In genomic region chr10:28986856-28987255, GRCh38 we compare ENCODE assay signal across 17 cellular contexts.
A peak's percentile ranks its signal among the peaks of the same experiment; 100 is the strongest.
DNase-seq lines count a peak whose midpoint lies in the region; ATAC-seq, FAIRE-seq and TF ChIP-seq lines count a peak whose summit lies in the region.
"Had no signal": no experiment of that assay in that cellular context is flagged by ENCODE, and none has a peak within 500 bp of the region (broad histone marks: within the 10 kb centered on the region; RNA-seq: fewer than 3 reads in every experiment).

No MANE protein-coding gene starts in this region.

- peaks cover 6% of the 10 kb centered on the region for H3K27me3 Mint-ChIP-seq in nephron progenitor cell (ENCODE audit: low read depth, poor library complexity)

- BruUV-seq in IMR-90 (replicated peaks; lab: Mats Ljungman, UMichigan), result no TSS peak

- H2AK9ac ChIP-seq in IMR-90 (replicated peaks; ENCODE audit: low read depth, low read length, poor library complexity), result no peak overlapping the region

- TF ChIP-seq EP300 in A549 (IDR thresholded peaks at IDR 0.05), result no peak

- ATAC-seq in A549, result no peak
- ATAC-seq in IMR-90 (ENCODE audit: low read depth), result no peak
- ATAC-seq in stimulated activated effector memory CD8-positive, alpha-beta T cell treated with anti-CD3 and anti-CD28 coated beads, Interleukin-12 subunit alpha, Interleukin-12 subunit beta, amount 100 ng/mL, for 72 hours, result no peak
- no peak for ATAC-seq in GM18907 (IDR thresholded peaks at IDR 0.05; ENCODE audit: unreplicated experiment)
- ATAC-seq in GM21825 (IDR thresholded peaks at IDR 0.05; ENCODE audit: unreplicated experiment), result no peak
- ATAC-seq: GM12878, HCT116 had no signal

- no peak overlapping the region for H3K9ac ChIP-seq in IMR-90 (ENCODE audit: low read depth, low read length)

- no peaks in the 10 kb centered on the region for H3K36me3 Mint-ChIP-seq in nephron progenitor cell (ENCODE audit: low read depth)
- no peaks in the 10 kb centered on the region for H3K36me3 Mint-ChIP-seq in stimulated activated effector memory CD8-positive, alpha-beta T cell treated with anti-CD3 and anti-CD28 coated beads, Interleukin-12 subunit alpha, Interleukin-12 subunit beta, amount 100 ng/mL, for 72 hours

- no peak overlapping the region for H4K5ac ChIP-seq in IMR-90 (ENCODE audit: low read depth, low read length)

- no peak overlapping the region for H4K8ac ChIP-seq in IMR-90 (ENCODE audit: low read depth in 2 of 2, low read length in 2 of 2)

- FAIRE-seq in A549 (lab: Jason Lieb, UNC), result no peak
- FAIRE-seq: GM12878, GM18507, H54 had no signal

- peak overlapping the region; percentile 73 for H3K27ac Mint-ChIP-seq in nephron progenitor cell
- no peak overlapping the region for H3K27ac Mint-ChIP-seq in stimulated activated effector memory CD8-positive, alpha-beta T cell treated with anti-CD3 and anti-CD28 coated beads, Interleukin-12 subunit alpha, Interleukin-12 subunit beta, amount 100 ng/mL, for 72 hours
- H3K27ac Mint-ChIP-seq: CD4-positive, alpha-beta T cell had no signal

- H3K9me3 ChIP-seq in A549 (no peaks in the 10 kb centered on the region), IMR-90 (ENCODE audit: control insufficient read depth, insufficient read depth, low read length) (no peaks in the 10 kb centered on the region)

- in situ Hi-C loops in IMR-90 (cut with MboI; ENCODE audit: low sequenced_read_pairs), result loop anchor here (10.0 kb wide), 1 partner anchor 312 kb away; the partner anchor contains the start of gene BAMBI

- H3K4ac ChIP-seq in IMR-90 (ENCODE audit: low read depth, low read length), result peak overlapping the region; percentile 27; the same call in 1 of the 2 replicates

- H2BK20ac ChIP-seq in IMR-90 (ENCODE audit: low read depth, low read length), result no peak overlapping the region

- no peaks in the 10 kb centered on the region for H3K9me3 Mint-ChIP-seq in nephron progenitor cell
- H3K9me3 Mint-ChIP-seq in stimulated activated effector memory CD8-positive, alpha-beta T cell treated with anti-CD3 and anti-CD28 coated beads, Interleukin-12 subunit alpha, Interleukin-12 subunit beta, amount 100 ng/mL, for 72 hours, result no peaks in the 10 kb centered on the region
- H3K9me3 Mint-ChIP-seq: CD4-positive, alpha-beta T cell had no signal

- WGBS in A549 (ENCODE audit: missing lambda C conversion rate), result 100% methylated on average over 3 of the region's 3 CpGs
- 100% methylated on average over 1 of the region's 3 CpGs; no CpG with 5 or more reads in 1 of the 2 experiments for WGBS in IMR-90 (ENCODE audit: extremely low coverage in 2 of 2, insufficient read length in 1 of 2), 2 experiments

- H3K14ac ChIP-seq in IMR-90 (replicated peaks; ENCODE audit: low read depth, low read length), result no peak overlapping the region

- H3K4me1 Mint-ChIP-seq in nephron progenitor cell, result peaks cover 54% of the 10 kb centered on the region
- peaks cover 6% of the 10 kb centered on the region for H3K4me1 Mint-ChIP-seq in stimulated activated effector memory CD8-positive, alpha-beta T cell treated with anti-CD3 and anti-CD28 coated beads, Interleukin-12 subunit alpha, Interleukin-12 subunit beta, amount 100 ng/mL, for 72 hours

- H3K36me3 ChIP-seq in IMR-90 (ENCODE audit: control insufficient read depth, insufficient read depth, low read length), result no peaks in the 10 kb centered on the region

- CTCF ChIA-PET in A549 (lab: Yijun Ruan, JAX), result interaction anchor here (1.2 to 3.7 kb wide), 4 partner anchors 21 to 323 kb away, joined by 3 to 15 read pairs (median 5); partner anchors contain the start of gene BAMBI
- CTCF ChIA-PET in IMR-90 (lab: Yijun Ruan, JAX), result interaction anchor here (0.6 kb wide), 1 partner anchor 72 kb away, joined by 3 read pairs; no protein-coding TSS in a partner anchor

- TF ChIP-seq CTCF in A549 (IDR thresholded peaks at IDR 0.05), result no peak
- TF ChIP-seq CTCF in IMR-90 (conservative IDR thresholded peaks at IDR 0.05; ENCODE audit: low read depth, low read length), result no peak
- no peak for TF ChIP-seq CTCF in nephron progenitor cell (IDR thresholded peaks at IDR 0.05)

- H3K4me1 ChIP-seq in A549 (peaks cover 39% of the 10 kb centered on the region), IMR-90 (ENCODE audit: control insufficient read depth, insufficient read depth, low read length) (peaks cover 4% of the 10 kb centered on the region)

- no peak overlapping the region for H3K18ac ChIP-seq in IMR-90 (ENCODE audit: low read depth, low read length)

- H2BK5ac ChIP-seq in IMR-90 (ENCODE audit: low read depth, low read length, poor library complexity, severe bottlenecking), result no peak overlapping the region

- no peak overlapping the region for H3K4me3 Mint-ChIP-seq in nephron progenitor cell
- H3K4me3 Mint-ChIP-seq in stimulated activated effector memory CD8-positive, alpha-beta T cell treated with anti-CD3 and anti-CD28 coated beads, Interleukin-12 subunit alpha, Interleukin-12 subunit beta, amount 100 ng/mL, for 72 hours, result no peak overlapping the region
- H3K4me3 Mint-ChIP-seq: CD4-positive, alpha-beta T cell had no signal

- H4K20me1 ChIP-seq in IMR-90 (ENCODE audit: insufficient read depth, low read length), result no peaks in the 10 kb centered on the region

- H3K4me3 ChIP-seq in A549 (no peak overlapping the region), IMR-90 (ENCODE audit: insufficient read depth, low read depth, low read length) (no peak overlapping the region)
- H3K4me3 ChIP-seq: GM12878 had no signal

- POLR2A ChIA-PET in A549 (lab: Yijun Ruan, JAX) (no interaction called here), IMR-90 (lab: Charles Lee; ENCODE audit: unreplicated experiment) (no interaction called here)

- no peak overlapping the region for H2AK5ac ChIP-seq in IMR-90 (ENCODE audit: low read depth, low read length)

- intact Hi-C loops in IMR-90 (cut with micrococcal nuclease), result no loop called here

- H3K23ac ChIP-seq in IMR-90 (ENCODE audit: low read depth, low read length), result no peak overlapping the region

- H3K9me1 ChIP-seq in IMR-90 (ENCODE audit: insufficient read depth, low read length), result peaks cover 8% of the 10 kb centered on the region

- no peak overlapping the region for H3K56ac ChIP-seq in IMR-90 (ENCODE audit: extremely low read depth, insufficient read depth, low read length)

- no peak overlapping the region for H2BK120ac ChIP-seq in IMR-90 (ENCODE audit: low read depth, low read length)

- H3K4me2 ChIP-seq in A549 (no peak overlapping the region), IMR-90 (ENCODE audit: low read depth, low read length) (no peak overlapping the region)

- no peaks in the 10 kb centered on the region for H3K79me1 ChIP-seq in IMR-90 (ENCODE audit: low read depth in 1 of 2, low read length in 2 of 2)

- H2BK15ac ChIP-seq in IMR-90 (ENCODE audit: low read depth, low read length), result no peak overlapping the region

- no peak for TF ChIP-seq RAD21 in A549 (conservative IDR thresholded peaks at IDR 0.05 in 1 of 2, IDR thresholded peaks at IDR 0.05 in 1 of 2)
- no peak for TF ChIP-seq RAD21 in IMR-90 (IDR thresholded peaks at IDR 0.05; ENCODE audit: low read length)

- H3K27me3 ChIP-seq in IMR-90 (ENCODE audit: control insufficient read depth, insufficient read depth, low read length), result no peaks in the 10 kb centered on the region; the same call in 1 of the 2 replicates

- H3K27ac ChIP-seq in A549 (peak overlapping the region; percentile 59 to 73; a peak in 5 of 6 replicates), IMR-90 (ENCODE audit: insufficient read depth, low read length) (no peak overlapping the region), epithelial cell of prostate (peak overlapping the region; percentile 39)

- dilution Hi-C loops in IMR-90 (cut with HindIII; ENCODE audit: low sequenced_read_pairs, unreplicated experiment), result no loop called here

- no peak overlapping the region for H4K91ac ChIP-seq in IMR-90 (ENCODE audit: insufficient read depth, low read depth, low read length)

- no peak overlapping the region for H2AFZ ChIP-seq in IMR-90 (replicated peaks; ENCODE audit: low read length, poor library complexity)

- TF ChIP-seq POLR2A in A549 (IDR thresholded peaks at IDR 0.05; ENCODE audit: low read length) (no peak), IMR-90 (IDR thresholded peaks at IDR 0.05; ENCODE audit: low read depth, low read length) (no peak)

- no peak for DNase-seq in A549 (ENCODE audit: low read depth in 1 of 2, low spot score in 1 of 2)
- no peak for DNase-seq in IMR-90
- no peak for DNase-seq in epithelial cell of prostate (ENCODE audit: low read depth, low spot score)
- no peak for DNase-seq in nephron progenitor cell
- no peak for DNase-seq in stimulated activated effector memory CD8-positive, alpha-beta T cell treated with anti-CD3 and anti-CD28 coated beads, Interleukin-12 subunit alpha, Interleukin-12 subunit beta, amount 100 ng/mL, for 72 hours (ENCODE audit: low spot score in 2 of 2)
- DNase-seq: 8988T; ACHN; C1 segment of cervical spinal cord; CD4-positive, alpha-beta T cell; DMS79; KG1 had no signal

TF ChIP-seq in A549, 52 proteins besides CTCF, POLR2A, EP300 and RAD21 (continues in another document):
- TF ChIP-seq EHF (CRISPR knock-in tag; IDR thresholded peaks at IDR 0.05), result no peak
- no peak for TF ChIP-seq BCL3 (IDR thresholded peaks at IDR 0.05)
- no peak for TF ChIP-seq TP53 (CRISPR knock-in tag; IDR thresholded peaks at IDR 0.05)
- no peak for TF ChIP-seq SREBF2 (IDR thresholded peaks at IDR 0.05)

TF ChIP-seq in IMR-90, 13 proteins besides CTCF, POLR2A, EP300 and RAD21 (continues in another document):
- TF ChIP-seq BHLHE40 (IDR thresholded peaks at IDR 0.05; ENCODE audit: low read depth, low read length) (no peak), RFX5 (IDR thresholded peaks at IDR 0.05; ENCODE audit: low read depth, low read length) (no peak), NFE2L2 (IDR thresholded peaks at IDR 0.05; ENCODE audit: low read depth, low read length) (no peak), RCOR1 (IDR thresholded peaks at IDR 0.05; ENCODE audit: insufficient replicate concordance, low read length) (no peak), FOS (IDR thresholded peaks at IDR 0.05; ENCODE audit: low read depth, low read length) (no peak), ELK1 (IDR thresholded peaks at IDR 0.05; ENCODE audit: borderline replicate concordance, low read depth, low read length) (no peak), MAZ (IDR thresholded peaks at IDR 0.05; ENCODE audit: borderline replicate concordance, low read depth, low read length) (no peak), SMC3 (IDR thresholded peaks at IDR 0.05; ENCODE audit: low read depth, low read length) (no peak)
